In genomic region chr6:136763255-136763654, GRCh38 we compare ENCODE assay signal across 14 cellular contexts. TPM values are rescaled to one million over a fixed set of nuclear protein-coding genes. Genes with fewer than 3 reads are reported as not detected.
DNase-seq lines count a peak whose midpoint lies in the region; ATAC-seq and FAIRE-seq lines count a peak whose summit lies in the region.
"Had no signal": no experiment of that assay in that cellular context is flagged by ENCODE, and none has a peak within 500 bp of the region (broad histone marks: within the 10 kb centered on the region; RNA-seq: fewer than 3 reads in every experiment).

No MANE protein-coding gene starts in this region.

- no peaks in the 10 kb centered on the region for H3K9me3 ChIP-seq in small intestine (ENCODE audit: control insufficient read depth, low read depth)

- H3K27ac ChIP-seq in small intestine (ENCODE audit: low read depth in 1 of 2, low read length in 1 of 2): peak overlapping the region; percentile 50 to 85
- H3K27ac ChIP-seq: PC-9 had no signal

- H3K9me3 Mint-ChIP-seq in activated T-cell treated with anti-CD3 and anti-CD28 coated beads, Interleukin-2, amount 50 U/mL, for 4 hours: no peaks in the 10 kb centered on the region

- no peaks in the 10 kb centered on the region for H3K27me3 Mint-ChIP-seq in activated T-cell treated with anti-CD3 and anti-CD28 coated beads, Interleukin-2, amount 50 U/mL, for 4 hours (ENCODE audit: low read depth)

- no peaks in the 10 kb centered on the region for H3K36me3 ChIP-seq in small intestine (ENCODE audit: control insufficient read depth in 2 of 2, insufficient read depth in 2 of 2, low read length in 2 of 2)

- H3K4me3 ChIP-seq in small intestine (ENCODE audit: low read depth in 1 of 2, low read length in 2 of 2): no peak overlapping the region
- H3K4me3 ChIP-seq: PC-9 had no signal

- H3K4me3 Mint-ChIP-seq in activated T-cell treated with anti-CD3 and anti-CD28 coated beads, Interleukin-2, amount 50 U/mL, for 4 hours: peak overlapping the region; percentile 7

- peaks cover 80% of the 10 kb centered on the region for H3K4me1 Mint-ChIP-seq in activated T-cell treated with anti-CD3 and anti-CD28 coated beads, Interleukin-2, amount 50 U/mL, for 4 hours (ENCODE audit: low read depth)

- peaks cover 7 to 22% of the 10 kb centered on the region in 2 donors for H3K4me1 ChIP-seq in small intestine (ENCODE audit: control insufficient read depth in 2 of 2, insufficient read depth in 1 of 2, low read depth in 1 of 2, low read length in 1 of 2)

- DNase-seq in activated T-cell treated with anti-CD3 and anti-CD28 coated beads, Interleukin-2, amount 50 U/mL, for 4 hours: no peak
- no peak for DNase-seq in activated T-cell treated with anti-CD3 and anti-CD28 coated beads, Interleukin-2, amount 50 U/mL, for 48 hours
- DNase-seq in small intestine (no peak), NCI-H1048 (lab: John Stamatoyannopoulos, UW) (no peak), NCI-H1930 (lab: John Stamatoyannopoulos, UW) (no peak), NOMO-1 (lab: John Stamatoyannopoulos, UW; ENCODE audit: unreplicated experiment in 2 of 2) (no peak)
- DNase-seq: activated CD4-positive, CD25-positive, alpha-beta regulatory T cell; activated gamma-delta T cell treated with Interleukin-2 at 50 U/mL for 16 hours; left cardiac atrium; NCI-H1694; PC-9 had no signal

- WGBS in small intestine, 3 donors: 86 to 92% (median 86%) methylated on average over 1 of the region's 1 CpG

- no peaks in the 10 kb centered on the region for H3K27me3 ChIP-seq in small intestine (ENCODE audit: control insufficient read depth in 2 of 2, insufficient read depth in 2 of 2, low read length in 2 of 2)

- FAIRE-seq in small intestine (lab: Jason Lieb, UNC): no peak

- no peak for ATAC-seq in activated T-cell treated with anti-CD3 and anti-CD28 coated beads, Interleukin-2, amount 50 U/mL, for 4 hours
- ATAC-seq in GM21529 (IDR thresholded peaks at IDR 0.05; ENCODE audit: unreplicated experiment): peak; percentile 27
- peak; percentile 20 for ATAC-seq in HG03442 (IDR thresholded peaks at IDR 0.05; ENCODE audit: unreplicated experiment)

- H3K36me3 Mint-ChIP-seq in activated T-cell treated with anti-CD3 and anti-CD28 coated beads, Interleukin-2, amount 50 U/mL, for 4 hours (ENCODE audit: insufficient read depth): no peaks in the 10 kb centered on the region

RNA-seq across cellular contexts. Expression of gene MAP3K5, which starts 29.0 kb away (rescaled TPM):
- total RNA-seq in activated T-cell treated with anti-CD3 and anti-CD28 coated beads, Interleukin-2, amount 50 U/mL, for 4 hours: 10 to 100 TPM in 1 of 3 donors, 1 to 10 TPM in 2; 5.7 to 10.5 (median 7.9) TPM
- polyA plus RNA-seq in small intestine: 1 to 10 TPM; 5.4 to 7.2 (median 6.8) TPM
- total RNA-seq: G401 had no signal

RNA-seq across cellular contexts. Expression of gene PEX7, which starts 59.1 kb away (rescaled TPM):
- total RNA-seq in activated T-cell treated with anti-CD3 and anti-CD28 coated beads, Interleukin-2, amount 50 U/mL, for 4 hours: 1 to 10 TPM; 4.0 to 5.1 (median 4.5) TPM
- 1 to 10 TPM; 5.4 to 9.8 (median 6.5) TPM for polyA plus RNA-seq in small intestine

Comparison
In these comparisons a context has a peak if more than half of its experiments do, and no peak if none do; other contexts are left out.
1. ATAC-seq: peak in GM21529 (single experiment) and HG03442 (single experiment); none in activated T-cell treated with anti-CD3 and anti-CD28 coated beads, Interleukin-2, amount 50 U/mL, for 4 hours (0 of 2).